Comparison of ENCODE assay signal across 35 cellular contexts in the genomic region with DNA sequence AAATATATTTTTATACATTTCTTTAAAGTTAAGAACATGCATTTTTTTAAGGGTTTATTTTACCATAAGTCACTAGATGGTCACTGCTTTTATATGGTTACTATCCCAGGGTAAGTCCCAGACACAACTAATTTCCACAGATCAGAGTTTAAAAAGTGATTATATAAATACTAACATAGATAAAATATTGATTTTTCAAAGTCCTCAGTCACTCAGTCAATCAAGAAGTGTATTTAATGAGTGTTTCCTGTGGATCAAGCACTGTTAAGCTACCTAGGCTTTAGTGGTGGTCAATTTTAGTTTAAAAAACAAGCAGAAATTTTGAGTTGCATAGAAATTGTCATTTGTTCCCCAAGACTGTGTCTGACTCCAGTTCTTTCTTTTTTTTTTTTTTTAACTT.
"Had no signal": no experiment of that assay in that cellular context is flagged by ENCODE, and none has a peak within 500 bp of the region (broad histone marks: within the 10 kb centered on the region; RNA-seq: fewer than 3 reads in every experiment).

No MANE protein-coding gene starts in this region.

- ATAC-seq: activated naive CD4-positive, alpha-beta T cell treated with anti-CD3 and anti-CD28 coated beads, Interleukin-2, amount 50 U/mL, for 72 hours; activated naive CD8-positive, alpha-beta T cell treated with anti-CD3 and anti-CD28 coated beads, Interleukin-2, amount 50 U/mL, for 24 hours; activated T-cell treated with anti-CD3 and anti-CD28 coated beads, Interleukin-2, amount 50 U/mL, for 4 hours; activated T-cell treated with anti-CD3 and anti-CD28 coated beads, Interleukin-2, amount 50 U/mL, for 72 hours; activated T-helper 17 cell treated with anti-CD3 and anti-CD28 coated beads, Interleukin-2, amount 50 U/mL, for 72 hours; body of pancreas had no signal

- H3K27me3 ChIP-seq: adrenal gland, ascending aorta, body of pancreas, brain microvascular endothelial cell, breast epithelium, cardiac muscle cell had no signal

- H3K9me3 ChIP-seq: body of pancreas had no signal

- H3K4me3 ChIP-seq: adrenal gland, ascending aorta, body of pancreas, breast epithelium, cardiac muscle cell had no signal

- H3K27ac ChIP-seq: adrenal gland, ascending aorta, body of pancreas, brain microvascular endothelial cell, breast epithelium, cardiac muscle cell had no signal

- H3K36me3 ChIP-seq: adrenal gland, ascending aorta, brain microvascular endothelial cell, breast epithelium, cardiac muscle cell had no signal

- FAIRE-seq: astrocyte, bronchial epithelial cell had no signal

- H3K4me1 ChIP-seq: adrenal gland, ascending aorta, body of pancreas, breast epithelium had no signal

- DNase-seq: activated effector memory CD4-positive, alpha-beta T cell treated with anti-CD3 and anti-CD28 coated beads, Interleukin-2, amount 50 U/mL, for 16 hours; activated effector memory CD4-positive, alpha-beta T cell treated with Interleukin-2 at 50 U/mL for 16 hours; activated gamma-delta T cell; activated gamma-delta T cell treated with Interleukin-2 at 50 U/mL for 16 hours; activated naive CD4-positive, alpha-beta T cell; activated naive CD4-positive, alpha-beta T cell treated with anti-CD3 and anti-CD28 coated beads for 36 hours; activated naive CD4-positive, alpha-beta T cell treated with anti-CD3 and anti-CD28 coated beads, Interleukin-2, amount 10 ng/mL, durations not matched to agents 7 days and 5 days; activated naive CD4-positive, alpha-beta T cell treated with anti-CD3 and anti-CD28 coated beads, Interleukin-2, amount 50 U/mL, for 16 hours; activated naive CD4-positive, alpha-beta T cell treated with Interleukin-2 at 50 U/mL for 16 hours; activated naive CD8-positive, alpha-beta T cell treated with anti-CD3 and anti-CD28 coated beads for 36 hours; activated naive CD8-positive, alpha-beta T cell treated with anti-CD3 and anti-CD28 coated beads, Interleukin-2, amount 10 ng/mL, durations not matched to agents 7 days and 5 days; activated naive CD8-positive, alpha-beta T cell treated with anti-CD3 and anti-CD28 coated beads, Interleukin-2, amount 50 U/mL, for 24 hours; activated T-cell treated with anti-CD3 and anti-CD28 coated beads for 4 hours; activated T-cell treated with anti-CD3 and anti-CD28 coated beads, Interleukin-2, amount 50 U/mL, for 1 hour; activated T-cell treated with anti-CD3 and anti-CD28 coated beads, Interleukin-2, amount 50 U/mL, for 24 hours; activated T-cell treated with anti-CD3 and anti-CD28 coated beads, Interleukin-2, amount 50 U/mL, for 4 hours; activated T-cell treated with anti-CD3 and anti-CD28 coated beads, Interleukin-2, amount 50 U/mL, for 48 hours; activated T-cell treated with anti-CD3 and anti-CD28 coated beads, Interleukin-2, amount 50 U/mL, for 72 hours; adrenal gland; amniotic stem cell; amygdala; anterior cingulate cortex; aorta; body of pancreas; brain microvascular endothelial cell; caudate nucleus; central memory CD4-positive, alpha-beta T cell; cerebellar nuclear complex had no signal
